ENCODE assay signal across 24 cellular contexts in the genomic region with DNA sequence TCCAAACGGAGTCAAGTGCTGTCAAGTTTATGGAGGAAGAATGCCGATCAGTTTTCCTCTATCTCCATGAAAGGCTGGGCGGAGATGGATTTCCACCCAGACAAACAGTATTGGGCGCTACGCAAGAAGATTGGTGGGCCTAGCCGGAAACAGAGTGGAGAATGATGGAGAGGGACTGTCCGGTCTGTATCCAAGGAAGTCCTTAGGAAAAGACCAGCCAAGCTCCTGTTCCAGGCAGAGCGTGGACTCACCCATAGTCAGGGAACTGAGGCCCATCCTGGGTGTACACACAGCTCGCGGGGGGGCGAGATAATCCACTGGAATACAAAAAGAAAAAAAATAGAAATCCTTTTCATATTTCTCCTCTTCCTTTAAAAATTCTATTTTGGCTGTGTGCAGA. TPM values are rescaled to one million over a fixed set of nuclear protein-coding genes. Genes with fewer than 3 reads are reported as not detected.
DNase-seq lines count a peak whose midpoint lies in the region; ATAC-seq and TF ChIP-seq lines count a peak whose summit lies in the region.
"Had no signal": no experiment of that assay in that cellular context is flagged by ENCODE, and none has a peak within 500 bp of the region (broad histone marks: within the 10 kb centered on the region; RNA-seq: fewer than 3 reads in every experiment).

No MANE protein-coding gene starts in this region.

- no peaks in the 10 kb centered on the region for H3K36me3 ChIP-seq in mammary epithelial cell (ENCODE audit: insufficient read depth, low read length)
- H3K36me3 ChIP-seq in GM23248 (ENCODE audit: low read depth) = no peaks in the 10 kb centered on the region
- H3K36me3 ChIP-seq: BE2C, esophagus muscularis mucosa had no signal

- no peak overlapping the region for H3K9ac ChIP-seq in mammary epithelial cell (ENCODE audit: insufficient read depth, low read length)
- H3K9ac ChIP-seq in GM23248 = no peak overlapping the region

- 85% methylated on average over 11 of the region's 11 CpGs for WGBS in mammary epithelial cell (ENCODE audit: low coverage, missing lambda C conversion rate)
- WGBS in GM23248 (ENCODE audit: low coverage in 1 of 2, low lambda C conversion rate in 2 of 2, missing lambda C conversion rate in 2 of 2), 2 experiments = 89 to 93% methylated on average over 11 of the region's 11 CpGs

- H4K20me1 ChIP-seq in mammary epithelial cell (ENCODE audit: insufficient read depth, low read length) (no peaks in the 10 kb centered on the region), GM23248 (ENCODE audit: insufficient read depth) (no peaks in the 10 kb centered on the region)

- BruUV-seq in mammary epithelial cell (replicated peaks; lab: Mats Ljungman, UMichigan) (no TSS peak), MCF 10A (replicated peaks; lab: Mats Ljungman, UMichigan) (no TSS peak)

- CTCF ChIA-PET in mammary epithelial cell (lab: Charles Lee; ENCODE audit: low non-redundant PET) (interaction anchor here (0.6 to 1.1 kb wide), 2 partner anchors 20 to 1119 kb away, joined by 3 read pairs; no protein-coding TSS in a partner anchor), MCF 10A (lab: Yijun Ruan, JAX) (interaction anchor here (0.6 to 5.6 kb wide), 37 partner anchors 9 to 1336 kb away, joined by 3 to 46 read pairs (median 4); a partner anchor contains a TSS)

- H3K4me1 Mint-ChIP-seq in MCF 10A (ENCODE audit: insufficient read depth, unreplicated experiment) (peaks cover 10% of the 10 kb centered on the region), mesothelial cell of epicardium (no peaks in the 10 kb centered on the region)
- H3K4me1 Mint-ChIP-seq in activated T-helper 1 cell treated with anti-CD3 and anti-CD28 coated beads, Interleukin-12 subunit alpha, Interleukin-12 subunit beta, Interleukin-2, Interleukin-4 antibody, amounts not matched to agents 30 ng/mL and 10 ng/mL and 1 ng/mL, durations not matched to agents 14 hours and 24 hours and 36 hours (ENCODE audit: low read depth) = peaks cover 36% of the 10 kb centered on the region
- H3K4me1 Mint-ChIP-seq: nephron had no signal

- H3K27ac ChIP-seq in mammary epithelial cell (ENCODE audit: insufficient read depth, low read depth, low read length) (peak overlapping the region; percentile 57), GM23248 (no peak overlapping the region)
- H3K27ac ChIP-seq: esophagus muscularis mucosa, testis, VCaP had no signal

- no peak overlapping the region for H3K4me3 Mint-ChIP-seq in MCF 10A (ENCODE audit: unreplicated experiment)
- peak overlapping the region; percentile 38 for H3K4me3 Mint-ChIP-seq in activated T-helper 1 cell treated with anti-CD3 and anti-CD28 coated beads, Interleukin-12 subunit alpha, Interleukin-12 subunit beta, Interleukin-2, Interleukin-4 antibody, amounts not matched to agents 30 ng/mL and 10 ng/mL and 1 ng/mL, durations not matched to agents 14 hours and 24 hours and 36 hours
- no peak overlapping the region for H3K4me3 Mint-ChIP-seq in mesothelial cell of epicardium
- H3K4me3 Mint-ChIP-seq: brain; CD8-positive, alpha-beta memory T cell; endodermal cell; H9; nephron had no signal

- intact Hi-C loops in mammary epithelial cell (cut with micrococcal nuclease) = loop anchor here (2.0 to 5.0 kb wide), 4 partner anchors 35 to 1121 kb away; no protein-coding TSS in a partner anchor
- intact Hi-C loops in MCF 10A (cut with micrococcal nuclease) = loop anchor here (5.0 to 10.0 kb wide), 2 partner anchors 423 to 695 kb away; a partner anchor contains a TSS
- intact Hi-C loops in activated T-helper 1 cell treated with anti-CD3 and anti-CD28 coated beads, Interleukin-12 subunit alpha, Interleukin-12 subunit beta, Interleukin-2, Interleukin-4 antibody, amounts not matched to agents 30 ng/mL and 10 ng/mL and 1 ng/mL, durations not matched to agents 14 hours and 24 hours and 36 hours (cut with micrococcal nuclease) = loop anchor here (1.0 to 5.0 kb wide), 5 partner anchors 105 to 1470 kb away; a partner anchor contains a TSS
- intact Hi-C loops in posterior vena cava (cut with DNase I) = loop anchor here (10.0 kb wide), 1 partner anchor 1013 kb away; a partner anchor contains a TSS

- H3K79me2 ChIP-seq in mammary epithelial cell (ENCODE audit: insufficient read depth, low read length) = no peaks in the 10 kb centered on the region
- H3K79me2 ChIP-seq in GM23248 (ENCODE audit: insufficient read depth) = no peaks in the 10 kb centered on the region

- no peak overlapping the region for H3K4me3 ChIP-seq in mammary epithelial cell (replicated peaks in 1 of 3; ENCODE audit: insufficient read depth in 1 of 3, low read depth in 2 of 3, low read length in 3 of 3)
- no peak overlapping the region for H3K4me3 ChIP-seq in GM23248
- H3K4me3 ChIP-seq: esophagus muscularis mucosa, lung had no signal

- no peak overlapping the region for H3K4me2 ChIP-seq in mammary epithelial cell (ENCODE audit: insufficient read depth, low read depth, low read length)
- no peak overlapping the region for H3K4me2 ChIP-seq in GM23248 (ENCODE audit: unreplicated experiment)

- no peaks in the 10 kb centered on the region for H3K9me2 ChIP-seq in GM23248 (ENCODE audit: insufficient read depth)

- DNase-seq in mammary epithelial cell = no peak
- no peak for DNase-seq in MCF 10A (ENCODE audit: unreplicated experiment)
- DNase-seq in GM23248 = no peak
- DNase-seq in activated T-helper 1 cell treated with anti-CD3 and anti-CD28 coated beads, Interleukin-12 subunit alpha, Interleukin-12 subunit beta, Interleukin-2, Interleukin-4 antibody, amounts not matched to agents 30 ng/mL and 10 ng/mL and 1 ng/mL, durations not matched to agents 14 hours and 24 hours and 36 hours (ENCODE audit: low spot score) = no peak
- peak; percentile 18 for DNase-seq in posterior vena cava (ENCODE audit: low spot score)
- DNase-seq in mesothelial cell of epicardium (ENCODE audit: low spot score in 2 of 2, unreplicated experiment in 2 of 2) = no peak

- no peak for ATAC-seq in GM18858 (IDR thresholded peaks at IDR 0.05; ENCODE audit: unreplicated experiment)
- no peak for ATAC-seq in HG03469 (IDR thresholded peaks at IDR 0.05; ENCODE audit: unreplicated experiment)

- H3K4me1 ChIP-seq in mammary epithelial cell (ENCODE audit: insufficient read depth, low read length) (peaks cover 19% of the 10 kb centered on the region), GM23248 (ENCODE audit: insufficient read depth) (peaks cover 8% of the 10 kb centered on the region; the same call in 1 of the 2 replicates)
- H3K4me1 ChIP-seq: BE2C, testis had no signal

- TF ChIP-seq CTCF in mammary epithelial cell (conservative IDR thresholded peaks at IDR 0.05 in 1 of 2, IDR thresholded peaks at IDR 0.05 in 1 of 2; ENCODE audit: extremely low read depth in 1 of 2, insufficient read depth in 1 of 2, low read depth in 1 of 2, low read length in 2 of 2) (no peak), MCF 10A (IDR thresholded peaks at IDR 0.05; ENCODE audit: unreplicated experiment) (no peak), mesothelial cell of epicardium (IDR thresholded peaks at IDR 0.05; ENCODE audit: unreplicated experiment) (no peak)

- H3K27ac Mint-ChIP-seq in MCF 10A (ENCODE audit: low read depth, unreplicated experiment) = no peak overlapping the region
- peak overlapping the region; percentile 93 for H3K27ac Mint-ChIP-seq in activated T-helper 1 cell treated with anti-CD3 and anti-CD28 coated beads, Interleukin-12 subunit alpha, Interleukin-12 subunit beta, Interleukin-2, Interleukin-4 antibody, amounts not matched to agents 30 ng/mL and 10 ng/mL and 1 ng/mL, durations not matched to agents 14 hours and 24 hours and 36 hours
- H3K27ac Mint-ChIP-seq in mesothelial cell of epicardium = no peak overlapping the region
- H3K27ac Mint-ChIP-seq: CD8-positive, alpha-beta memory T cell; endodermal cell; H9; nephron had no signal

- peak overlapping the region; percentile 42 for H2AFZ ChIP-seq in mammary epithelial cell (ENCODE audit: low read depth, low read length)
- 0 out of 2 replicates have a peak overlapping the region, but pooled peaks have one; percentile 76 for H2AFZ ChIP-seq in GM23248

- POLR2A ChIA-PET in MCF 10A (lab: Yijun Ruan, JAX) = interaction anchor here (0.6 to 1.1 kb wide), 2 partner anchors 1015 to 1171 kb away, joined by 3 read pairs; no protein-coding TSS in a partner anchor

- H3K36me3 Mint-ChIP-seq in MCF 10A (ENCODE audit: insufficient read depth, unreplicated experiment) (no peaks in the 10 kb centered on the region), mesothelial cell of epicardium (no peaks in the 10 kb centered on the region)
- no peaks in the 10 kb centered on the region for H3K36me3 Mint-ChIP-seq in activated T-helper 1 cell treated with anti-CD3 and anti-CD28 coated beads, Interleukin-12 subunit alpha, Interleukin-12 subunit beta, Interleukin-2, Interleukin-4 antibody, amounts not matched to agents 30 ng/mL and 10 ng/mL and 1 ng/mL, durations not matched to agents 14 hours and 24 hours and 36 hours (ENCODE audit: low read depth)
- H3K36me3 Mint-ChIP-seq: brain; CD8-positive, alpha-beta memory T cell had no signal

- in situ Hi-C loops in mammary epithelial cell (cut with MboI; ENCODE audit: low sequenced_read_pairs in 2 of 2) (no loop called here), GM23248 (cut with MboI) (no loop called here)

- H3K9me3 ChIP-seq in mammary epithelial cell (replicated peaks; ENCODE audit: insufficient read depth, low read length) = no peaks in the 10 kb centered on the region
- no peaks in the 10 kb centered on the region for H3K9me3 ChIP-seq in GM23248 (ENCODE audit: low read depth)
- H3K9me3 ChIP-seq: BE2C, esophagus muscularis mucosa, testis had no signal

- H3K9me3 Mint-ChIP-seq in MCF 10A (ENCODE audit: unreplicated experiment) (no peaks in the 10 kb centered on the region), mesothelial cell of epicardium (no peaks in the 10 kb centered on the region)
- no peaks in the 10 kb centered on the region for H3K9me3 Mint-ChIP-seq in activated T-helper 1 cell treated with anti-CD3 and anti-CD28 coated beads, Interleukin-12 subunit alpha, Interleukin-12 subunit beta, Interleukin-2, Interleukin-4 antibody, amounts not matched to agents 30 ng/mL and 10 ng/mL and 1 ng/mL, durations not matched to agents 14 hours and 24 hours and 36 hours
- H3K9me3 Mint-ChIP-seq: CD8-positive, alpha-beta memory T cell; endodermal cell; H9; nephron had no signal

- dilution Hi-C loops in mammary epithelial cell (cut with HindIII; ENCODE audit: low sequenced_read_pairs) = no loop called here

- no peaks in the 10 kb centered on the region for H3F3A ChIP-seq in GM23248 (ENCODE audit: insufficient read depth)

- no peaks in the 10 kb centered on the region for H3K27me3 Mint-ChIP-seq in MCF 10A (ENCODE audit: insufficient read depth, unreplicated experiment)
- H3K27me3 Mint-ChIP-seq in activated T-helper 1 cell treated with anti-CD3 and anti-CD28 coated beads, Interleukin-12 subunit alpha, Interleukin-12 subunit beta, Interleukin-2, Interleukin-4 antibody, amounts not matched to agents 30 ng/mL and 10 ng/mL and 1 ng/mL, durations not matched to agents 14 hours and 24 hours and 36 hours (ENCODE audit: insufficient read depth) = peaks cover 9% of the 10 kb centered on the region
- H3K27me3 Mint-ChIP-seq in mesothelial cell of epicardium (ENCODE audit: low read depth) = peaks cover 31% of the 10 kb centered on the region

- H3K27me3 ChIP-seq in mammary epithelial cell (ENCODE audit: insufficient read depth, low read length) (no peaks in the 10 kb centered on the region), GM23248 (replicated peaks; ENCODE audit: insufficient read depth) (no peaks in the 10 kb centered on the region)
- H3K27me3 ChIP-seq: BE2C, testis had no signal

RNA-seq across cellular contexts. Expression of a gene that starts 1.5 kb away (rescaled TPM):
- not detected for total RNA-seq in mammary epithelial cell
- not detected for polyA plus RNA-seq in mammary epithelial cell
- not detected for polyA minus RNA-seq in mammary epithelial cell
- not detected in 2 replicates for total RNA-seq in MCF 10A (2022)
- not detected in 2 replicates for total RNA-seq in GM23248 (2014; rRNA removed; shearing (Covaris generic))
- not detected in 2 replicates for polyA plus RNA-seq in GM23248 (2016; fragmentation: Nextera tagmentation; extraction: Ambion mirVana)
- not detected in 2 replicates for total RNA-seq in activated T-helper 1 cell treated with anti-CD3 and anti-CD28 coated beads, Interleukin-12 subunit alpha, Interleukin-12 subunit beta, Interleukin-2, Interleukin-4 antibody, amounts not matched to agents 30 ng/mL and 10 ng/mL and 1 ng/mL, durations not matched to agents 14 hours and 24 hours and 36 hours
- not detected for total RNA-seq in posterior vena cava
- not detected in 3 replicates for total RNA-seq in mesothelial cell of epicardium
- total RNA-seq: CD8-positive, alpha-beta memory T cell; dermis blood vessel endothelial cell; esophagus muscularis mucosa; LHCN-M2; lung; osteoblast; SK-MEL-5; skeletal muscle tissue; ureter had no signal
- polyA plus RNA-seq: CD8-positive, alpha-beta memory T cell; lung had no signal
